Comparison of ENCODE assay signal across 16 cellular contexts in the genomic region with DNA sequence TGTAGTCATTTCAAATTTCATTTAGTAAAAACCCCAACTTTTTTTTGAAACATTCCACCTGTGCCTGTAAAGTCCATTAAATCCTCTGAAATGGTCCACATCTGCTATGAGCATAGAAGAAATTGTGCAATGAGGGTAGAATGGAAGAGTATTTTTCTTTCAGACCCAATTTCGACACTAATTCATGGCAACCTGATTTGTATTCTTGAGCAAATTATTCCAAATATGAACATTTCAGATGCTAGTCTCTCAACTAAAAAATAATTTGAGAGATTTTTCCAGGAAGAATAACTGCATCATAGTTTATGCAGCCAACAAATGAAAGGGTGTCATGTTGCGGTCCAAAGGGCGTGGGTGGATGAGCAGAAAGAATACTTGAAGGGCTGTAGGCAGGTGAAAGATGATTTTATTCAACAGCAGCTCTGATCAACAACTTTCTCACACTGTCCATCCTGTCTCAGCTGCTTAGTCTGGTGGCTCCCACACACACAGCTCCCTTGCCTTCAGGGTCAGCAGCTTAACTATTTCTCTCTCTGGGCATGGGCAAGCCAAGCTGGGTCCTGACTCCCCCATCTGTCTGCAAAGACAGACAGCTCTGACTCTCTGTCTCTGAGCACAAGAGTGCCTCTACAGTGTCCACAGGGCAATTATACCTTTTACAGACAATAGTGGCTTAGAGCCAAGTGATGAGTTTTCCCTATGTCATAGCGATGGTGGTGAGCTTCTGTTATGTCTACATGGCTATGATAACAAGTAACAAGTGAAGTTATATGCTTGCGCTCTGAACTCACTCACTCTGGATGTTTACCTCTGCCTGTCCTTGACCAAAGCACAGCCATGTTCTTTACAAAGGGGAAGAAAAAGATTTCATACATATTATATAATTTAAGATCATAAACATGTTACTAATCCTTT. TPM values are rescaled to one million over a fixed set of nuclear protein-coding genes. Genes with fewer than 3 reads are reported as not detected.
A peak's percentile ranks its signal among the peaks of the same experiment; 100 is the strongest.
DNase-seq lines count a peak whose midpoint lies in the region; ATAC-seq and TF ChIP-seq lines count a peak whose summit lies in the region.
"Had no signal": no experiment of that assay in that cellular context is flagged by ENCODE, and none has a peak within 500 bp of the region (broad histone marks: within the 10 kb centered on the region; RNA-seq: fewer than 3 reads in every experiment).

No MANE protein-coding gene starts in this region.

- H3K4me3 Mint-ChIP-seq in H9 = no peak overlapping the region
- H3K4me3 Mint-ChIP-seq in osteocyte (ENCODE audit: unreplicated experiment) = no peak overlapping the region
- H3K4me3 Mint-ChIP-seq: activated naive CD8-positive, alpha-beta T cell treated with anti-CD3 and anti-CD28 coated beads for 36 hours; naive thymus-derived CD4-positive, alpha-beta T cell had no signal

- no peak overlapping the region for H4K91ac ChIP-seq in H9 (ENCODE audit: insufficient read length, low read depth, low read length)

- TF ChIP-seq POLR2A in heart left ventricle (IDR thresholded peaks at IDR 0.05) = no peak

- TF ChIP-seq EP300 in SK-N-SH (IDR thresholded peaks at IDR 0.05; ENCODE audit: borderline replicate concordance in 1 of 2, low read depth in 1 of 2, low read length in 1 of 2) = no peak

- H3K27ac ChIP-seq in H9 (ENCODE audit: insufficient read length, low read depth, low read length) (no peak overlapping the region), SK-N-SH (ENCODE audit: low read depth in 2 of 2, low read length in 1 of 2) (peak overlapping the region in 1 of 2 experiments; percentile 38; a peak in 2 of 4 replicates), heart left ventricle (peak overlapping the region in 6 of 12 donors; percentile 28 to 62 (median 46))
- H3K27ac ChIP-seq: KMS-11 had no signal

- peaks cover 3% of the 10 kb centered on the region; the same call in 1 of the 2 replicates for H3K4me1 ChIP-seq in H9 (ENCODE audit: insufficient read depth, low read length)
- H3K4me1 ChIP-seq in SK-N-SH (ENCODE audit: control insufficient read depth in 1 of 2, insufficient read depth in 2 of 2, low read depth in 1 of 2, low read length in 1 of 2) = peaks cover 4 to 17% of the 10 kb centered on the region in 2 experiments; a peak in 3 of 4 replicates
- peaks cover 0 to 5% (median 0%) of the 10 kb centered on the region in 12 donors for H3K4me1 ChIP-seq in heart left ventricle
- H3K4me1 ChIP-seq: tibial nerve had no signal

- no peak for TF ChIP-seq CTCF in H9 (conservative IDR thresholded peaks at IDR 0.05)
- no peak for TF ChIP-seq CTCF in SK-N-SH (IDR thresholded peaks at IDR 0.05)
- no peak for TF ChIP-seq CTCF in heart left ventricle (IDR thresholded peaks at IDR 0.05)
- TF ChIP-seq CTCF in osteocyte (IDR thresholded peaks at IDR 0.05) = no peak

- CTCF ChIA-PET in SK-N-SH (lab: Yijun Ruan, JAX) = interaction anchor here (0.6 to 3.3 kb wide), 7 partner anchors 12 to 799 kb away, joined by 3 to 19 read pairs (median 4); a partner anchor contains a TSS

- H3K9me3 Mint-ChIP-seq in H9 (no peaks in the 10 kb centered on the region), osteocyte (ENCODE audit: unreplicated experiment) (no peaks in the 10 kb centered on the region)
- H3K9me3 Mint-ChIP-seq: activated naive CD8-positive, alpha-beta T cell treated with anti-CD3 and anti-CD28 coated beads for 36 hours had no signal

- H2BK15ac ChIP-seq in H9 (ENCODE audit: low read depth, low read length) = no peak overlapping the region

- H3K9me2 ChIP-seq in SK-N-SH = no peaks in the 10 kb centered on the region

- no peak overlapping the region for H2AFZ ChIP-seq in H9 (ENCODE audit: low read length)
- no peak overlapping the region; the same call in 1 of the 2 replicates for H2AFZ ChIP-seq in SK-N-SH (ENCODE audit: low read depth)

- H3K9me3 ChIP-seq in H9 (ENCODE audit: control insufficient read depth, low read depth, low read length) = no peaks in the 10 kb centered on the region
- H3K9me3 ChIP-seq in SK-N-SH = no peaks in the 10 kb centered on the region
- no peaks in the 10 kb centered on the region for H3K9me3 ChIP-seq in heart left ventricle
- H3K9me3 ChIP-seq: tibial nerve had no signal

- H4K20me1 ChIP-seq in H9 (ENCODE audit: control insufficient read depth, insufficient read depth, insufficient read length) = no peaks in the 10 kb centered on the region
- no peaks in the 10 kb centered on the region for H4K20me1 ChIP-seq in SK-N-SH (ENCODE audit: insufficient read depth)

- H3K79me1 ChIP-seq in H9 (ENCODE audit: insufficient read depth, low read depth, low read length, poor library complexity, severe bottlenecking) = no peaks in the 10 kb centered on the region

- H4K8ac ChIP-seq in H9 (replicated peaks; ENCODE audit: insufficient read length, low read depth, low read length) = no peak overlapping the region

- no peak overlapping the region for H3K18ac ChIP-seq in H9 (ENCODE audit: insufficient read length, low read depth, low read length)

- WGBS in H9 (ENCODE audit: extremely low coverage, insufficient read length, low lambda C conversion rate) = no CpG with 5 or more reads among the region's 5 CpGs
- WGBS in SK-N-SH (ENCODE audit: low lambda C conversion rate) = 62% methylated on average over 5 of the region's 5 CpGs
- WGBS in heart left ventricle, 4 donors = 78 to 86% (median 82%) methylated on average over 5 of the region's 5 CpGs

- no peak overlapping the region for H3K14ac ChIP-seq in H9 (ENCODE audit: insufficient read depth, low read length)

- H3K36me3 ChIP-seq in SK-N-SH (replicated peaks in 1 of 2; ENCODE audit: control insufficient read depth in 1 of 2, insufficient read depth in 2 of 2, low read length in 1 of 2) = peaks cover 10 to 25% of the 10 kb centered on the region in 2 experiments
- peaks cover 0 to 21% (median 0%) of the 10 kb centered on the region in 9 donors for H3K36me3 ChIP-seq in heart left ventricle

- H3K27ac Mint-ChIP-seq in H9 (peak overlapping the region in 2 of 3 experiments; percentile 16 to 38; a peak in 2 of 7 replicates), osteocyte (ENCODE audit: unreplicated experiment) (no peak overlapping the region)
- H3K27ac Mint-ChIP-seq: naive thymus-derived CD4-positive, alpha-beta T cell had no signal

- H3K56ac ChIP-seq in H9 (ENCODE audit: insufficient read length, low read depth, low read length) = no peak overlapping the region

- H4K5ac ChIP-seq in H9 (ENCODE audit: insufficient read length, low read depth, low read length) = no peak overlapping the region

- no peaks in the 10 kb centered on the region for H3K27me3 Mint-ChIP-seq in H9 (ENCODE audit: low read depth)
- peaks cover 37% of the 10 kb centered on the region for H3K27me3 Mint-ChIP-seq in osteocyte (ENCODE audit: unreplicated experiment)

- H3T11ph ChIP-seq in H9 (ENCODE audit: low read length) = no peak overlapping the region

- H3K27me3 ChIP-seq in H9 (ENCODE audit: insufficient read depth, low read length) = no peaks in the 10 kb centered on the region
- no peaks in the 10 kb centered on the region for H3K27me3 ChIP-seq in SK-N-SH (ENCODE audit: insufficient read depth)
- no peaks in the 10 kb centered on the region for H3K27me3 ChIP-seq in heart left ventricle
- H3K27me3 ChIP-seq: tibial nerve had no signal

- no peak for TF ChIP-seq RAD21 in SK-N-SH (IDR thresholded peaks at IDR 0.05; ENCODE audit: low read length)

- H3K4me1 Mint-ChIP-seq in H9 = peaks cover 28 to 30% of the 10 kb centered on the region in 2 experiments
- H3K4me1 Mint-ChIP-seq in osteocyte (ENCODE audit: unreplicated experiment) = no peaks in the 10 kb centered on the region
- H3K4me1 Mint-ChIP-seq: activated naive CD8-positive, alpha-beta T cell treated with anti-CD3 and anti-CD28 coated beads for 36 hours; naive thymus-derived CD4-positive, alpha-beta T cell had no signal

- intact Hi-C loops in heart left ventricle (cut with DNase I) = no loop called here

- H3K4me3 ChIP-seq in SK-N-SH (ENCODE audit: low read depth in 2 of 2, low read length in 1 of 2) (no peak overlapping the region), heart left ventricle (no peak overlapping the region), skeletal muscle cell (ENCODE audit: low read depth, low read length) (no peak overlapping the region)
- H3K4me3 ChIP-seq: tibial nerve had no signal

- POLR2A ChIA-PET in SK-N-SH (lab: Yijun Ruan, JAX) = no interaction called here

- ATAC-seq in heart left ventricle = peak; percentile 22 to 88 (median 50)
- no peak for ATAC-seq in HG03095 (IDR thresholded peaks at IDR 0.05; ENCODE audit: unreplicated experiment)
- ATAC-seq: naive thymus-derived CD4-positive, alpha-beta T cell had no signal

- H3K9ac ChIP-seq in H9 (ENCODE audit: extremely low read depth, insufficient read length, low read length) (no peak overlapping the region), SK-N-SH (peak overlapping the region; percentile 18; the same call in 1 of the 2 replicates)
- H3K9ac ChIP-seq: KMS-11 had no signal

- no peak overlapping the region for H3K23ac ChIP-seq in H9 (ENCODE audit: insufficient read length, low read depth, low read length)

- no peak overlapping the region for H3K4ac ChIP-seq in H9 (ENCODE audit: low read depth, low read length)

- H3K79me2 ChIP-seq in H9 (ENCODE audit: insufficient read depth, low read length) (peaks cover 7% of the 10 kb centered on the region; the same call in 1 of the 2 replicates), SK-N-SH (ENCODE audit: insufficient read depth) (peaks cover 10% of the 10 kb centered on the region)

- no peak for DNase-seq in H9
- DNase-seq in SK-N-SH = no peak
- peak in 3 of 5 donors; percentile 20 to 50 (median 33) for DNase-seq in heart left ventricle
- peak; percentile 49 for DNase-seq in skeletal muscle cell (ENCODE audit: low read depth)
- no peak for DNase-seq in osteocyte (ENCODE audit: extremely low spot score, unreplicated experiment)
- DNase-seq in activated CD4-positive, CD25-positive, alpha-beta regulatory T cell treated with anti-CD3 and anti-CD28 coated beads, Interleukin-2, amount 50 U/mL, for 72 hours = no peak
- DNase-seq in NOMO-1 treated with dmso at 0.1 percent for 144 hours (lab: John Stamatoyannopoulos, UW; ENCODE audit: unreplicated experiment) = no peak
- DNase-seq: activated naive CD8-positive, alpha-beta T cell treated with anti-CD3 and anti-CD28 coated beads for 36 hours; DND-41; naive thymus-derived CD4-positive, alpha-beta T cell; NCI-H524 treated with DMSO at 0.1 percent for 48 hours; T-helper 1 cell had no signal

- H3K4me2 ChIP-seq in H9 (ENCODE audit: insufficient read depth, insufficient read length, low read length) = no peak overlapping the region
- no peak overlapping the region for H3K4me2 ChIP-seq in SK-N-SH
- H3K4me2 ChIP-seq: KMS-11 had no signal

- H2BK20ac ChIP-seq in H9 (ENCODE audit: low read depth, low read length, poor library complexity, severe bottlenecking) = no peak overlapping the region

- H2AK5ac ChIP-seq in H9 (ENCODE audit: insufficient read length, low read length) = no peak overlapping the region

- H2BK12ac ChIP-seq in H9 (ENCODE audit: insufficient read length, low read depth, low read length) = no peak overlapping the region

- H3F3A ChIP-seq in SK-N-SH (replicated peaks; ENCODE audit: insufficient read depth) = peaks cover 8% of the 10 kb centered on the region

- no peak overlapping the region for H2BK5ac ChIP-seq in H9 (ENCODE audit: insufficient read length, low read length)

- H3K36me3 Mint-ChIP-seq in H9 (ENCODE audit: insufficient read depth in 1 of 3, low read depth in 3 of 3) = peaks cover 0 to 4% (median 2%) of the 10 kb centered on the region in 3 experiments; a peak in 4 of 7 replicates
- H3K36me3 Mint-ChIP-seq in osteocyte (ENCODE audit: unreplicated experiment) = no peaks in the 10 kb centered on the region
- H3K36me3 Mint-ChIP-seq: activated naive CD8-positive, alpha-beta T cell treated with anti-CD3 and anti-CD28 coated beads for 36 hours; naive thymus-derived CD4-positive, alpha-beta T cell had no signal

- H3K23me2 ChIP-seq in H9 (ENCODE audit: insufficient read length, low read depth, low read length, poor library complexity, severe bottlenecking) = no peaks in the 10 kb centered on the region

- H2BK120ac ChIP-seq in H9 (ENCODE audit: low read depth, low read length, poor library complexity, severe bottlenecking) = no peak overlapping the region

RNA-seq across cellular contexts. Expression of a gene that starts 11.5 kb away (rescaled TPM):
- total RNA-seq in H9 (2021) = 6.6 and 6.7 TPM in 2 replicates
- 6.6 and 9.5 TPM in 2 replicates for polyA plus RNA-seq in SK-N-SH (2012; rRNA removed)
- polyA plus RNA-seq in SK-N-SH (2012; cell fraction: cytosol; rRNA removed) = 8.3 and 9.0 TPM in 2 replicates
- polyA plus RNA-seq in SK-N-SH (2012; cell fraction: nucleus; rRNA removed) = 12.0 and 18.2 TPM in 2 replicates
- total RNA-seq in heart left ventricle = 10 to 100 TPM in 3 of 9 donors, 1 to 10 TPM in 6; 6.2 to 16.7 (median 9.1) TPM
- 1 to 10 TPM; 1.4 to 4.1 TPM for polyA plus RNA-seq in heart left ventricle
- not detected in 2 replicates for total RNA-seq in osteocyte
- total RNA-seq: activated CD8-positive, alpha-beta memory T cell treated with anti-CD3 and anti-CD28 coated beads for 36 hours; activated naive CD8-positive, alpha-beta T cell treated with anti-CD3 and anti-CD28 coated beads for 36 hours had no signal
- polyA plus RNA-seq: naive thymus-derived CD4-positive, alpha-beta T cell had no signal

RNA-seq across cellular contexts. Expression of a gene that starts 21.9 kb away (rescaled TPM):
- total RNA-seq in H9 (2021) (2.5 and 2.9 TPM in 2 replicates), heart left ventricle (1 to 10 TPM; 1.3 to 4.5 (median 2.7) TPM), osteocyte (0.86 and 1.1 TPM in 2 replicates)
- polyA plus RNA-seq in SK-N-SH (2012; rRNA removed) (2.3 and 2.8 TPM in 2 replicates), heart left ventricle (1 to 10 TPM; 1.0 to 1.3 TPM)
- 1.5 and 2.3 TPM in 2 replicates for polyA plus RNA-seq in SK-N-SH (2012; cell fraction: cytosol; rRNA removed)
- 6.5 and 15.5 TPM in 2 replicates for polyA plus RNA-seq in SK-N-SH (2012; cell fraction: nucleus; rRNA removed)
- polyA plus RNA-seq: naive thymus-derived CD4-positive, alpha-beta T cell had no signal

Comparison
In these comparisons a context has a peak if more than half of its experiments do, and no peak if none do; other contexts are left out.
1. DNase-seq: peak in heart left ventricle (3 of 5) and skeletal muscle cell (single experiment); none in H9 (single experiment), SK-N-SH (single experiment), osteocyte (single experiment), activated CD4-positive, CD25-positive, alpha-beta regulatory T cell treated with anti-CD3 and anti-CD28 coated beads, Interleukin-2, amount 50 U/mL, for 72 hours (single experiment) and NOMO-1 treated with dmso at 0.1 percent for 144 hours (single experiment).